Comparison of ENCODE assay signal across 11 cellular contexts in genomic region chr14:68139466-68140110, GRCh38.
DNase-seq lines count a peak whose midpoint lies in the region; ATAC-seq and TF ChIP-seq lines count a peak whose summit lies in the region.
"Had no signal": no experiment of that assay in that cellular context is flagged by ENCODE, and none has a peak within 500 bp of the region (broad histone marks: within the 10 kb centered on the region; RNA-seq: fewer than 3 reads in every experiment).

No MANE protein-coding gene starts in this region.

- H3K27ac ChIP-seq in lower lobe of right lung (peak overlapping the region; percentile 50), thymus (ENCODE audit: low read depth) (peak overlapping the region; percentile 77)

- DNase-seq in NCI-H1092 treated with DMSO at 0.1 percent for 48 hours (lab: John Stamatoyannopoulos, UW) (peak; percentile 96), adipocyte (ENCODE audit: low read depth) (peak; percentile 9), lower lobe of right lung (no peak), HUDEP-2 (lab: John Stamatoyannopoulos, UW; ENCODE audit: unreplicated experiment in 76 of 76) (no peak)
- DNase-seq: activated T-cell treated with anti-CD3 and anti-CD28 coated beads, Interleukin-2, amount 50 U/mL, for 48 hours; effector memory CD8-positive, alpha-beta T cell; stimulated activated CD4-positive, alpha-beta T cell treated with anti-CD3 and anti-CD28 coated beads, Interleukin-4, amount 100 ng/mL, for 24 hours had no signal

- H3K9me3 ChIP-seq in adipocyte (ENCODE audit: control insufficient read depth, low read length) (no peaks in the 10 kb centered on the region), lower lobe of right lung (no peaks in the 10 kb centered on the region), thymus (ENCODE audit: control insufficient read depth) (no peaks in the 10 kb centered on the region)

- 82% methylated on average over 5 of the region's 5 CpGs for WGBS in thymus

- H3K4me3 ChIP-seq in adipocyte (ENCODE audit: low read length) = no peak overlapping the region
- H3K4me3 ChIP-seq in lower lobe of right lung = no peak overlapping the region
- no peak overlapping the region for H3K4me3 ChIP-seq in thymus (ENCODE audit: low read length)

- no peak for TF ChIP-seq CTCF in lower lobe of right lung (IDR thresholded peaks at IDR 0.05)

- no peaks in the 10 kb centered on the region for H3K27me3 ChIP-seq in adipocyte (replicated peaks; ENCODE audit: control insufficient read depth, insufficient read depth, low read length)
- no peaks in the 10 kb centered on the region for H3K27me3 ChIP-seq in lower lobe of right lung (ENCODE audit: low read depth)
- H3K27me3 ChIP-seq in thymus (ENCODE audit: control insufficient read depth, insufficient read depth) = no peaks in the 10 kb centered on the region

- H3K9ac ChIP-seq in adipocyte (ENCODE audit: low read length) = peak overlapping the region; percentile 20

- intact Hi-C loops in lower lobe of right lung (cut with DNase I) = no loop called here

- no peaks in the 10 kb centered on the region for H3K36me3 ChIP-seq in adipocyte (ENCODE audit: control insufficient read depth, insufficient read depth, low read length, severe bottlenecking)
- no peaks in the 10 kb centered on the region for H3K36me3 ChIP-seq in lower lobe of right lung
- no peaks in the 10 kb centered on the region for H3K36me3 ChIP-seq in thymus (ENCODE audit: control insufficient read depth, insufficient read depth)

- peak in 1 of 2 donors; percentile 19 for ATAC-seq in lower lobe of right lung
- ATAC-seq in HG02571 (IDR thresholded peaks at IDR 0.05; ENCODE audit: unreplicated experiment) = no peak
- ATAC-seq in HG03175 (IDR thresholded peaks at IDR 0.05; ENCODE audit: unreplicated experiment) = no peak
- no peak for ATAC-seq in HG02623 (IDR thresholded peaks at IDR 0.05; ENCODE audit: unreplicated experiment)
- ATAC-seq: effector memory CD8-positive, alpha-beta T cell had no signal

- H3K4me1 ChIP-seq in adipocyte (ENCODE audit: control insufficient read depth, insufficient read depth, low read length) = peaks cover 75% of the 10 kb centered on the region
- peaks cover 41% of the 10 kb centered on the region for H3K4me1 ChIP-seq in lower lobe of right lung
- peaks cover 17% of the 10 kb centered on the region for H3K4me1 ChIP-seq in thymus (ENCODE audit: control insufficient read depth, insufficient read depth, low read length)

Comparison
In these comparisons a context has a peak if more than half of its experiments do, and no peak if none do; other contexts are left out.
1. DNase-seq: peak in NCI-H1092 treated with DMSO at 0.1 percent for 48 hours (single experiment) and adipocyte (single experiment); none in lower lobe of right lung (single experiment) and HUDEP-2 (0 of 76).